Comparison of ENCODE assay signal across 1 cellular context in the genomic region with DNA sequence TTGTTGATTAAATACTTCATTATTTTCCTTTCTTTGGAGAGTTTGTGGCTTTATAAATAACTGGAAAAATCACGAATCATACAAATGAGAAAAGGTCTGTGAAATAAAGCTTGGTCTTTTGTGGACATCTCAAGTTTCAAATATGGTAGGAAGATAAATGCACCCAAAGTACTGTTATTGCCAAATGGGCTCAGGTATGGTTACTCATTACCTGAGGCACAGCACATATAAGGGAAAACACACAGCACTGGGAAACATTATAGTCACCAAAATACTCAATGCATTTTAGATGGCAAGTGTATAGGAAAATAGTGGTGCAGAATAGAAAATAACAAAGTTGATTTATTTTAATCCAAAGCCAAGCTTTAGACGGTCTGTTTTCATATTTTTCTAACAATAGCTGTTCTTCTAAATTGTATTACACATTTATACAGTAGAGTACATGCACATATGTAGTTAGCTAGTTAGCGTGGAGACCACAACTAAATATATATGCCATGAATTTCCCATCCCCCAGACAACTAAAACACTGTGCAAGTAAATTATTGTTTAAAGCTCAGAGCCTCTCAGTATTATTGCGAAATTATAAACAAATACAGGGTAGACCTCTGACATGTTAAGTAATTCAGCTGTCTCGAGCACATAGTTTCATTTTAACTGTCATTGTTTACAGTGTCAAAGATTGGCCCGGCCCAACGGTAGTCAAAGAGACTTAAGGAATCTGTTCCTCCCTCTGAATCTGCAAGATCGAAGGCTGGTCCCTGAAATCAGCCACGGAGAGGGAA.
TF ChIP-seq lines count a peak whose summit lies in the region.

No MANE protein-coding gene starts in this region.

TF ChIP-seq in HepG2, 621 proteins besides CTCF, POLR2A, EP300 and RAD21 (continued from another document and continues in another):
- TF ChIP-seq TBX2 (CRISPR knock-in tag; IDR thresholded peaks at IDR 0.05; ENCODE audit: borderline replicate concordance) (no peak; the same call in 1 of the 2 replicates), ZNF530 (CRISPR knock-in tag; IDR thresholded peaks at IDR 0.05; ENCODE audit: low read depth) (no peak), ZNF382 (CRISPR knock-in tag; IDR thresholded peaks at IDR 0.05; ENCODE audit: borderline replicate concordance) (no peak), TARDBP (CRISPR knock-in tag; IDR thresholded peaks at IDR 0.05) (peak; percentile 49), RARA (CRISPR knock-in tag; IDR thresholded peaks at IDR 0.05) (peak; percentile 63), FOSL1 (CRISPR knock-in tag; IDR thresholded peaks at IDR 0.05; ENCODE audit: borderline replicate concordance) (no peak), FOXO1 (CRISPR knock-in tag; IDR thresholded peaks at IDR 0.05) (no peak; the same call in 1 of the 2 replicates), NFYB (CRISPR knock-in tag; IDR thresholded peaks at IDR 0.05) (no peak), ZNF558 (CRISPR knock-in tag; IDR thresholded peaks at IDR 0.05; ENCODE audit: borderline replicate concordance) (no peak), ZNF224 (CRISPR knock-in tag; IDR thresholded peaks at IDR 0.05) (no peak), ZNF678 (CRISPR knock-in tag; IDR thresholded peaks at IDR 0.05) (no peak), ZNF510 (CRISPR knock-in tag; IDR thresholded peaks at IDR 0.05; ENCODE audit: low read depth) (no peak), ZFP36L2 (CRISPR knock-in tag; IDR thresholded peaks at IDR 0.05) (no peak), NR1H2 (CRISPR knock-in tag; IDR thresholded peaks at IDR 0.05; ENCODE audit: borderline replicate concordance, low read depth) (no peak), ZFP90 (CRISPR knock-in tag; IDR thresholded peaks at IDR 0.05; ENCODE audit: borderline replicate concordance) (0 out of 2 replicates have a peak, but pooled peaks have one; percentile 27), ZNF207 (IDR thresholded peaks at IDR 0.05; ENCODE audit: borderline replicate concordance) (no peak), FOXK2 (IDR thresholded peaks at IDR 0.05) (0 out of 2 replicates have a peak, but pooled peaks have one; percentile 18), RORA (CRISPR knock-in tag; IDR thresholded peaks at IDR 0.05) (no peak), CCAR2 (optimal IDR thresholded peaks at IDR 0.05; ENCODE audit: low read depth, low read length) (no peak), CREB1 (IDR thresholded peaks at IDR 0.05) (no peak), CREB1 (CRISPR knock-in tag; IDR thresholded peaks at IDR 0.05) (no peak; the same call in none of the 2 replicates), ZNF232 (CRISPR knock-in tag; IDR thresholded peaks at IDR 0.05; ENCODE audit: borderline replicate concordance) (0 out of 2 replicates have a peak, but pooled peaks have one; percentile 78), JUNB (CRISPR knock-in tag; IDR thresholded peaks at IDR 0.05; ENCODE audit: borderline replicate concordance) (no peak; the same call in 1 of the 2 replicates), ZNF430 (CRISPR knock-in tag; IDR thresholded peaks at IDR 0.05) (no peak), ZNF543 (CRISPR knock-in tag; IDR thresholded peaks at IDR 0.05) (no peak), ZNF780A (CRISPR knock-in tag; IDR thresholded peaks at IDR 0.05) (no peak), ZNF550 (CRISPR knock-in tag; IDR thresholded peaks at IDR 0.05; ENCODE audit: borderline replicate concordance) (no peak), RXRB (CRISPR knock-in tag; IDR thresholded peaks at IDR 0.05; ENCODE audit: borderline replicate concordance) (peak; percentile 68; the same call in 1 of the 2 replicates), ZNF570 (CRISPR knock-in tag; IDR thresholded peaks at IDR 0.05; ENCODE audit: borderline replicate concordance) (no peak), NCOA1 (CRISPR knock-in tag; IDR thresholded peaks at IDR 0.05) (no peak)
- TF ChIP-seq, protein P1, sequence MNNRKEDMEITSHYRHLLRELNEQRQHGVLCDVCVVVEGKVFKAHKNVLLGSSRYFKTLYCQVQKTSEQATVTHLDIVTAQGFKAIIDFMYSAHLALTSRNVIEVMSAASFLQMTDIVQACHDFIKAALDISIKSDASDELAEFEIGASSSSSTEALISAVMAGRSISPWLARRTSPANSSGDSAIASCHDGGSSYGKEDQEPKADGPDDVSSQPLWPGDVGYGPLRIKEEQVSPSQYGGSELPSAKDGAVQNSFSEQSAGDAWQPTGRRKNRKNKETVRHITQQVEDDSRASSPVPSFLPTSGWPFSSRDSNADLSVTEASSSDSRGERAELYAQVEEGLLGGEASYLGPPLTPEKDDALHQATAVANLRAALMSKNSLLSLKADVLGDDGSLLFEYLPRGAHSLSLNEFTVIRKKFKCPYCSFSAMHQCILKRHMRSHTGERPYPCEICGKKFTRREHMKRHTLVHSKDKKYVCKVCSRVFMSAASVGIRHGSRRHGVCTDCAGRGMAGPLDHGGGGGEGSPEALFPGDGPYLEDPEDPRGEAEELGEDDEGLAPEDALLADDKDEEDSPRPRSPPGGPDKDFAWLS (CRISPR knock-in tag; IDR thresholded peaks at IDR 0.05; ENCODE audit: borderline replicate concordance) = no peak
- TF ChIP-seq, protein P2, sequence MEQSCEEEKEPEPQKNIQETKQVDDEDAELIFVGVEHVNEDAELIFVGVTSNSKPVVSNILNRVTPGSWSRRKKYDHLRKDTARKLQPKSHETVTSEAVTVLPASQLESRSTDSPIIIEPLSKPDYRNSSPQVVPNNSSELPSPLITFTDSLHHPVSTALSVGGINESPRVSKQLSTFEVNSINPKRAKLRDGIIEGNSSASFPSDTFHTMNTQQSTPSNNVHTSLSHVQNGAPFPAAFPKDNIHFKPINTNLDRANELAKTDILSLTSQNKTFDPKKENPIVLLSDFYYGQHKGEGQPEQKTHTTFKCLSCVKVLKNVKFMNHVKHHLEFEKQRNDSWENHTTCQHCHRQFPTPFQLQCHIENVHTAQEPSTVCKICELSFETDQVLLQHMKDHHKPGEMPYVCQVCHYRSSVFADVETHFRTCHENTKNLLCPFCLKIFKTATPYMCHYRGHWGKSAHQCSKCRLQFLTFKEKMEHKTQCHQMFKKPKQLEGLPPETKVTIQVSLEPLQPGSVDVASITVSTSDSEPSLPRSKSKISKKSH (CRISPR knock-in tag; IDR thresholded peaks at IDR 0.05; ENCODE audit: borderline replicate concordance) = no peak
- TF ChIP-seq, protein P3, sequence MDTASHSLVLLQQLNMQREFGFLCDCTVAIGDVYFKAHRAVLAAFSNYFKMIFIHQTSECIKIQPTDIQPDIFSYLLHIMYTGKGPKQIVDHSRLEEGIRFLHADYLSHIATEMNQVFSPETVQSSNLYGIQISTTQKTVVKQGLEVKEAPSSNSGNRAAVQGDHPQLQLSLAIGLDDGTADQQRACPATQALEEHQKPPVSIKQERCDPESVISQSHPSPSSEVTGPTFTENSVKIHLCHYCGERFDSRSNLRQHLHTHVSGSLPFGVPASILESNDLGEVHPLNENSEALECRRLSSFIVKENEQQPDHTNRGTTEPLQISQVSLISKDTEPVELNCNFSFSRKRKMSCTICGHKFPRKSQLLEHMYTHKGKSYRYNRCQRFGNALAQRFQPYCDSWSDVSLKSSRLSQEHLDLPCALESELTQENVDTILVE (CRISPR knock-in tag; IDR thresholded peaks at IDR 0.05) = peak; percentile 85; the same call in 1 of the 2 replicates
- TF ChIP-seq, protein P4, sequence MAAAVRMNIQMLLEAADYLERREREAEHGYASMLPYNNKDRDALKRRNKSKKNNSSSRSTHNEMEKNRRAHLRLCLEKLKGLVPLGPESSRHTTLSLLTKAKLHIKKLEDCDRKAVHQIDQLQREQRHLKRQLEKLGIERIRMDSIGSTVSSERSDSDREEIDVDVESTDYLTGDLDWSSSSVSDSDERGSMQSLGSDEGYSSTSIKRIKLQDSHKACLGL (CRISPR knock-in tag; IDR thresholded peaks at IDR 0.05) = no peak
- TF ChIP-seq, protein P5, sequence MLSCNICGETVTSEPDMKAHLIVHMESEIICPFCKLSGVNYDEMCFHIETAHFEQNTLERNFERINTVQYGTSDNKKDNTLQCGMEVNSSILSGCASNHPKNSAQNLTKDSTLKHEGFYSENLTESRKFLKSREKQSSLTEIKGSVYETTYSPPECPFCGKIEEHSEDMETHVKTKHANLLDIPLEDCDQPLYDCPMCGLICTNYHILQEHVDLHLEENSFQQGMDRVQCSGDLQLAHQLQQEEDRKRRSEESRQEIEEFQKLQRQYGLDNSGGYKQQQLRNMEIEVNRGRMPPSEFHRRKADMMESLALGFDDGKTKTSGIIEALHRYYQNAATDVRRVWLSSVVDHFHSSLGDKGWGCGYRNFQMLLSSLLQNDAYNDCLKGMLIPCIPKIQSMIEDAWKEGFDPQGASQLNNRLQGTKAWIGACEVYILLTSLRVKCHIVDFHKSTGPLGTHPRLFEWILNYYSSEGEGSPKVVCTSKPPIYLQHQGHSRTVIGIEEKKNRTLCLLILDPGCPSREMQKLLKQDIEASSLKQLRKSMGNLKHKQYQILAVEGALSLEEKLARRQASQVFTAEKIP (CRISPR knock-in tag; IDR thresholded peaks at IDR 0.05; ENCODE audit: borderline replicate concordance) = no peak
- TF ChIP-seq, protein P6, sequence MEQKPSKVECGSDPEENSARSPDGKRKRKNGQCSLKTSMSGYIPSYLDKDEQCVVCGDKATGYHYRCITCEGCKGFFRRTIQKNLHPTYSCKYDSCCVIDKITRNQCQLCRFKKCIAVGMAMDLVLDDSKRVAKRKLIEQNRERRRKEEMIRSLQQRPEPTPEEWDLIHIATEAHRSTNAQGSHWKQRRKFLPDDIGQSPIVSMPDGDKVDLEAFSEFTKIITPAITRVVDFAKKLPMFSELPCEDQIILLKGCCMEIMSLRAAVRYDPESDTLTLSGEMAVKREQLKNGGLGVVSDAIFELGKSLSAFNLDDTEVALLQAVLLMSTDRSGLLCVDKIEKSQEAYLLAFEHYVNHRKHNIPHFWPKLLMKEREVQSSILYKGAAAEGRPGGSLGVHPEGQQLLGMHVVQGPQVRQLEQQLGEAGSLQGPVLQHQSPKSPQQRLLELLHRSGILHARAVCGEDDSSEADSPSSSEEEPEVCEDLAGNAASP (CRISPR knock-in tag; IDR thresholded peaks at IDR 0.05; ENCODE audit: borderline replicate concordance) = peak; percentile 34; the same call in 1 of the 2 replicates
- TF ChIP-seq, protein P7, sequence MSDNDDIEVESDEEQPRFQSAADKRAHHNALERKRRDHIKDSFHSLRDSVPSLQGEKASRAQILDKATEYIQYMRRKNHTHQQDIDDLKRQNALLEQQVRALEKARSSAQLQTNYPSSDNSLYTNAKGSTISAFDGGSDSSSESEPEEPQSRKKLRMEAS (IDR thresholded peaks at IDR 0.05) = 0 out of 2 replicates have a peak, but pooled peaks have one; percentile 11
- TF ChIP-seq, protein P8, sequence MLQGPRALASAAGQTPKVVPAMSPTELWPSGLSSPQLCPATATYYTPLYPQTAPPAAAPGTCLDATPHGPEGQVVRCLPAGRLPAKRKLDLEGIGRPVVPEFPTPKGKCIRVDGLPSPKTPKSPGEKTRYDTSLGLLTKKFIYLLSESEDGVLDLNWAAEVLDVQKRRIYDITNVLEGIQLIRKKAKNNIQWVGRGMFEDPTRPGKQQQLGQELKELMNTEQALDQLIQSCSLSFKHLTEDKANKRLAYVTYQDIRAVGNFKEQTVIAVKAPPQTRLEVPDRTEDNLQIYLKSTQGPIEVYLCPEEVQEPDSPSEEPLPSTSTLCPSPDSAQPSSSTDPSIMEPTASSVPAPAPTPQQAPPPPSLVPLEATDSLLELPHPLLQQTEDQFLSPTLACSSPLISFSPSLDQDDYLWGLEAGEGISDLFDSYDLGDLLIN (CRISPR knock-in tag; IDR thresholded peaks at IDR 0.05; ENCODE audit: borderline replicate concordance) = no peak
- TF ChIP-seq, protein P9, sequence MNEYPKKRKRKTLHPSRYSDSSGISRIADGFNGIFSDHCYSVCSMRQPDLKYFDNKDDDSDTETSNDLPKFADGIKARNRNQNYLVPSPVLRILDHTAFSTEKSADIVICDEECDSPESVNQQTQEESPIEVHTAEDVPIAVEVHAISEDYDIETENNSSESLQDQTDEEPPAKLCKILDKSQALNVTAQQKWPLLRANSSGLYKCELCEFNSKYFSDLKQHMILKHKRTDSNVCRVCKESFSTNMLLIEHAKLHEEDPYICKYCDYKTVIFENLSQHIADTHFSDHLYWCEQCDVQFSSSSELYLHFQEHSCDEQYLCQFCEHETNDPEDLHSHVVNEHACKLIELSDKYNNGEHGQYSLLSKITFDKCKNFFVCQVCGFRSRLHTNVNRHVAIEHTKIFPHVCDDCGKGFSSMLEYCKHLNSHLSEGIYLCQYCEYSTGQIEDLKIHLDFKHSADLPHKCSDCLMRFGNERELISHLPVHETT (CRISPR knock-in tag; conservative IDR thresholded peaks at IDR 0.05) = no peak
- TF ChIP-seq, protein P10, sequence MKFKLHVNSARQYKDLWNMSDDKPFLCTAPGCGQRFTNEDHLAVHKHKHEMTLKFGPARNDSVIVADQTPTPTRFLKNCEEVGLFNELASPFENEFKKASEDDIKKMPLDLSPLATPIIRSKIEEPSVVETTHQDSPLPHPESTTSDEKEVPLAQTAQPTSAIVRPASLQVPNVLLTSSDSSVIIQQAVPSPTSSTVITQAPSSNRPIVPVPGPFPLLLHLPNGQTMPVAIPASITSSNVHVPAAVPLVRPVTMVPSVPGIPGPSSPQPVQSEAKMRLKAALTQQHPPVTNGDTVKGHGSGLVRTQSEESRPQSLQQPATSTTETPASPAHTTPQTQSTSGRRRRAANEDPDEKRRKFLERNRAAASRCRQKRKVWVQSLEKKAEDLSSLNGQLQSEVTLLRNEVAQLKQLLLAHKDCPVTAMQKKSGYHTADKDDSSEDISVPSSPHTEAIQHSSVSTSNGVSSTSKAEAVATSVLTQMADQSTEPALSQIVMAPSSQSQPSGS (CRISPR knock-in tag; IDR thresholded peaks at IDR 0.05) = 0 out of 2 replicates have a peak, but pooled peaks have one; percentile 12
- TF ChIP-seq, protein P11, sequence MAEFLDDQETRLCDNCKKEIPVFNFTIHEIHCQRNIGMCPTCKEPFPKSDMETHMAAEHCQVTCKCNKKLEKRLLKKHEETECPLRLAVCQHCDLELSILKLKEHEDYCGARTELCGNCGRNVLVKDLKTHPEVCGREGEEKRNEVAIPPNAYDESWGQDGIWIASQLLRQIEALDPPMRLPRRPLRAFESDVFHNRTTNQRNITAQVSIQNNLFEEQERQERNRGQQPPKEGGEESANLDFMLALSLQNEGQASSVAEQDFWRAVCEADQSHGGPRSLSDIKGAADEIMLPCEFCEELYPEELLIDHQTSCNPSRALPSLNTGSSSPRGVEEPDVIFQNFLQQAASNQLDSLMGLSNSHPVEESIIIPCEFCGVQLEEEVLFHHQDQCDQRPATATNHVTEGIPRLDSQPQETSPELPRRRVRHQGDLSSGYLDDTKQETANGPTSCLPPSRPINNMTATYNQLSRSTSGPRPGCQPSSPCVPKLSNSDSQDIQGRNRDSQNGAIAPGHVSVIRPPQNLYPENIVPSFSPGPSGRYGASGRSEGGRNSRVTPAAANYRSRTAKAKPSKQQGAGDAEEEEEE (CRISPR knock-in tag; IDR thresholded peaks at IDR 0.05; ENCODE audit: borderline replicate concordance) = no peak
- TF ChIP-seq, protein P12, sequence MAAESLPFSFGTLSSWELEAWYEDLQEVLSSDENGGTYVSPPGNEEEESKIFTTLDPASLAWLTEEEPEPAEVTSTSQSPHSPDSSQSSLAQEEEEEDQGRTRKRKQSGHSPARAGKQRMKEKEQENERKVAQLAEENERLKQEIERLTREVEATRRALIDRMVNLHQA (CRISPR knock-in tag; IDR thresholded peaks at IDR 0.05) = no peak
- TF ChIP-seq, protein P13, sequence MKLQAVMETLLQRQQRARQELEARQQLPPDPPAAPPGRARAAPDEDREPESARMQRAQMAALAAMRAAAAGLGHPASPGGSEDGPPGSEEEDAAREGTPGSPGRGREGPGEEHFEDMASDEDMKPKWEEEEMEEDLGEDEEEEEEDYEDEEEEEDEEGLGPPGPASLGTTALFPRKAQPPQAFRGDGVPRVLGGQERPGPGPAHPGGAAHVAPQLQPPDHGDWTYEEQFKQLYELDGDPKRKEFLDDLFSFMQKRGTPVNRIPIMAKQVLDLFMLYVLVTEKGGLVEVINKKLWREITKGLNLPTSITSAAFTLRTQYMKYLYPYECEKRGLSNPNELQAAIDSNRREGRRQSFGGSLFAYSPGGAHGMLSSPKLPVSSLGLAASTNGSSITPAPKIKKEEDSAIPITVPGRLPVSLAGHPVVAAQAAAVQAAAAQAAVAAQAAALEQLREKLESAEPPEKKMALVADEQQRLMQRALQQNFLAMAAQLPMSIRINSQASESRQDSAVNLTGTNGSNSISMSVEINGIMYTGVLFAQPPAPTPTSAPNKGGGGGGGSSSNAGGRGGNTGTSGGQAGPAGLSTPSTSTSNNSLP (IDR thresholded peaks at IDR 0.05; ENCODE audit: low read depth, low read length) = peak; percentile 82
